Comparison of ENCODE assay signal across 8 cellular contexts in genomic region chr4:41882622-41883347, GRCh38. TPM values are rescaled to one million over a fixed set of nuclear protein-coding genes. Genes with fewer than 3 reads are reported as not detected.
DNase-seq lines count a peak whose midpoint lies in the region; ATAC-seq and TF ChIP-seq lines count a peak whose summit lies in the region.

No MANE protein-coding gene starts in this region.

- H3K4me2 ChIP-seq in PC-3 (ENCODE audit: low read length), result peak overlapping the region; percentile 53; the same call in 1 of the 2 replicates

- H3K4me3 Mint-ChIP-seq in glutamatergic neuron (ENCODE audit: unreplicated experiment), result peak overlapping the region; percentile 78

- H3K4me3 ChIP-seq in PC-3 (ENCODE audit: low read length) (no peak overlapping the region), retinal pigment epithelial cell (ENCODE audit: low read length) (peak overlapping the region; percentile 19)

- H2AFZ ChIP-seq in PC-3 (ENCODE audit: low read length), result 0 out of 2 replicates have a peak overlapping the region, but pooled peaks have one; percentile 26

- H3K9me2 ChIP-seq in PC-3 (replicated peaks; ENCODE audit: low read length), result no peaks in the 10 kb centered on the region

- no peaks in the 10 kb centered on the region for H3K36me3 Mint-ChIP-seq in glutamatergic neuron (ENCODE audit: unreplicated experiment)

- H4K20me1 ChIP-seq in PC-3 (ENCODE audit: low read length), result no peaks in the 10 kb centered on the region

- H3K4me1 ChIP-seq in PC-3 (ENCODE audit: insufficient read depth, low read length), result no peaks in the 10 kb centered on the region

- peaks cover 24% of the 10 kb centered on the region; the same call in 1 of the 2 replicates for H3K27me3 ChIP-seq in PC-3 (ENCODE audit: low read length)

- peak; percentile 80 for TF ChIP-seq CTCF in PC-3 (conservative IDR thresholded peaks at IDR 0.05; ENCODE audit: low read depth, low read length)
- peak; percentile 91 for TF ChIP-seq CTCF in glutamatergic neuron (IDR thresholded peaks at IDR 0.05; ENCODE audit: partially characterized antibody, unreplicated experiment)
- peak; percentile 90 for TF ChIP-seq CTCF in retinal pigment epithelial cell (conservative IDR thresholded peaks at IDR 0.05; ENCODE audit: low read depth, low read length)

- no peaks in the 10 kb centered on the region for H3K79me2 ChIP-seq in PC-3 (ENCODE audit: low read length)

- no peak overlapping the region for H3K27ac ChIP-seq in PC-3 (ENCODE audit: low read length)

- DNase-seq in 8988T (peak; percentile 95), PC-3 (peak; percentile 39), glutamatergic neuron (peak; percentile 75), retinal pigment epithelial cell (ENCODE audit: low read depth) (no peak), NCI-H446 treated with DMSO at 0.1 percent for 48 hours (lab: John Stamatoyannopoulos, UW) (no peak)
- DNase-seq in activated naive CD4-positive, alpha-beta T cell (lab: John Stamatoyannopoulos, UW), result peak in 3 of 4 experiments; percentile 16 to 29 (median 21)

- peaks cover 36% of the 10 kb centered on the region for H3K4me1 Mint-ChIP-seq in glutamatergic neuron (ENCODE audit: low read depth, unreplicated experiment)

- peaks cover 30% of the 10 kb centered on the region for H3K27me3 Mint-ChIP-seq in glutamatergic neuron (ENCODE audit: unreplicated experiment)

- no TSS peak for BruUV-seq in PC-3 (replicated peaks; lab: Mats Ljungman, UMichigan)

- peak overlapping the region; percentile 66 for H3K27ac Mint-ChIP-seq in glutamatergic neuron (ENCODE audit: unreplicated experiment)

- POLR2A ChIA-PET in PC-3 (lab: Charles Lee; ENCODE audit: unreplicated experiment), result no interaction called here

- H3K36me3 ChIP-seq in PC-3 (ENCODE audit: low read depth, low read length), result no peaks in the 10 kb centered on the region

- no peaks in the 10 kb centered on the region for H3F3A ChIP-seq in PC-3 (ENCODE audit: low read length, unreplicated experiment)

- ATAC-seq in GM18498 (IDR thresholded peaks at IDR 0.05; ENCODE audit: unreplicated experiment) (peak; percentile 88), HG03159 (IDR thresholded peaks at IDR 0.05; ENCODE audit: unreplicated experiment) (peak; percentile 72), PC-3 (peak; percentile 74)

- no peak overlapping the region for H3K9ac ChIP-seq in PC-3 (ENCODE audit: low read length)

- peaks cover 23% of the 10 kb centered on the region for H3K9me3 Mint-ChIP-seq in glutamatergic neuron (ENCODE audit: unreplicated experiment)

- intact Hi-C loops in PC-3 (cut with micrococcal nuclease), result loop anchor here (1.0 to 10.0 kb wide), 2 partner anchors 189 to 598 kb away; no protein-coding TSS in a partner anchor

- H3K9me3 ChIP-seq in PC-3 (ENCODE audit: low read length), result no peaks in the 10 kb centered on the region

- CTCF ChIA-PET in PC-3 (lab: Charles Lee), result no interaction called here

RNA-seq across cellular contexts. Expression of gene TMEM33, which starts 52.4 kb away (rescaled TPM):
- total RNA-seq in PC-3 (2014; rRNA removed) (70.3 and 97.4 TPM in 2 replicates), glutamatergic neuron (ENCODE audit: unreplicated experiment) (88.8 TPM)

Comparison
In these comparisons a context has a peak if more than half of its experiments do, and no peak if none do; other contexts are left out.
1. DNase-seq: peak in 8988T (single experiment), PC-3 (single experiment), activated naive CD4-positive, alpha-beta T cell (3 of 4) and glutamatergic neuron (single experiment); none in retinal pigment epithelial cell (single experiment) and NCI-H446 treated with DMSO at 0.1 percent for 48 hours (single experiment).
2. Peak in every context shown above with its lines, with median percentiles within 50 percentile points of each other: ATAC-seq and CTCF ChIP-seq.